ENCODE assay signal across 8 cellular contexts in the genomic region with DNA sequence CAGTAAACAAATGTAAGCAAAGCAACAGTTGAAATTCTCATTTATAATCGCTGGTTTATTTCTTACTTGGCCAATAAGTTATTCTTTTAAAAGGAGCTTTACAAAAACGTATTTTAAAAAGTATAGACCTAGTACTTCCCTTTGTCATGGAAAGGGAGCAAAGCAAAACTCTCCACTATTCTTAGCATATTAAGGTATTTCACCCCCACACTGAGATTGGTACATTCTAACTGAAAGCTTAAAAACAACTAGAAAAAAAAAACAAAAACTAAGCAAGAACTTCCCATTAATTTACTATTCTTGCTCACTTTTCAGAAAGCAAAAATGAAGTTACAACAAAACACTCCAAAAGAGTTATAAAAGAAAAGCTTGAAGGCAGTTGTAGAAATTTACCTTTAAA. TPM values are rescaled to one million over a fixed set of nuclear protein-coding genes. Genes with fewer than 3 reads are reported as not detected.
A peak's percentile ranks its signal among the peaks of the same experiment; 100 is the strongest.
DNase-seq lines count a peak whose midpoint lies in the region; ATAC-seq and TF ChIP-seq lines count a peak whose summit lies in the region.

No MANE protein-coding gene starts in this region.

- H3K36me3 Mint-ChIP-seq in T-helper 2 cell treated with Interferon-gamma antibody and Interleukin-4, amounts not matched to agents 5 μg/mL and 100 μg/mL, for 36 hours (ENCODE audit: low read depth) = peaks cover 32% of the 10 kb centered on the region
- H3K36me3 Mint-ChIP-seq in activated T-helper 2 cell treated with anti-CD3 and anti-CD28 coated beads, Interferon-gamma antibody, Interleukin-2, Interleukin-4, amounts not matched to agents 10 μg/mL and 5 μg/mL and 100 μg/mL, durations not matched to agents 14 hours and 24 hours and 36 hours (ENCODE audit: low read depth) = peaks cover 46% of the 10 kb centered on the region
- H3K36me3 Mint-ChIP-seq in immature natural killer cell = peaks cover 5 to 13% (median 8%) of the 10 kb centered on the region in 3 donors

- 28% methylated on average over 2 of the region's 2 CpGs for WGBS in suprapubic skin

- H3K27me3 Mint-ChIP-seq in T-helper 2 cell treated with Interferon-gamma antibody and Interleukin-4, amounts not matched to agents 5 μg/mL and 100 μg/mL, for 36 hours (ENCODE audit: low read depth) = no peaks in the 10 kb centered on the region
- no peaks in the 10 kb centered on the region for H3K27me3 Mint-ChIP-seq in activated T-helper 2 cell treated with anti-CD3 and anti-CD28 coated beads, Interferon-gamma antibody, Interleukin-2, Interleukin-4, amounts not matched to agents 10 μg/mL and 5 μg/mL and 100 μg/mL, durations not matched to agents 14 hours and 24 hours and 36 hours (ENCODE audit: low read depth)
- peaks cover 9 to 18% (median 13%) of the 10 kb centered on the region in 3 donors for H3K27me3 Mint-ChIP-seq in immature natural killer cell (ENCODE audit: low read depth in 3 of 3)

- peak overlapping the region; percentile 99 for H3K27ac Mint-ChIP-seq in T-helper 2 cell treated with Interferon-gamma antibody and Interleukin-4, amounts not matched to agents 5 μg/mL and 100 μg/mL, for 36 hours
- H3K27ac Mint-ChIP-seq in activated T-helper 2 cell treated with anti-CD3 and anti-CD28 coated beads, Interferon-gamma antibody, Interleukin-2, Interleukin-4, amounts not matched to agents 10 μg/mL and 5 μg/mL and 100 μg/mL, durations not matched to agents 14 hours and 24 hours and 36 hours = peak overlapping the region; percentile 99
- peak overlapping the region; percentile 73 to 100 (median 96) for H3K27ac Mint-ChIP-seq in immature natural killer cell

- no peak for TF ChIP-seq POLR2A in suprapubic skin (IDR thresholded peaks at IDR 0.05)

- H3K9me3 ChIP-seq in suprapubic skin = no peaks in the 10 kb centered on the region

- no peaks in the 10 kb centered on the region for H3K9me3 Mint-ChIP-seq in T-helper 2 cell treated with Interferon-gamma antibody and Interleukin-4, amounts not matched to agents 5 μg/mL and 100 μg/mL, for 36 hours
- no peaks in the 10 kb centered on the region for H3K9me3 Mint-ChIP-seq in activated T-helper 2 cell treated with anti-CD3 and anti-CD28 coated beads, Interferon-gamma antibody, Interleukin-2, Interleukin-4, amounts not matched to agents 10 μg/mL and 5 μg/mL and 100 μg/mL, durations not matched to agents 14 hours and 24 hours and 36 hours
- no peaks in the 10 kb centered on the region for H3K9me3 Mint-ChIP-seq in immature natural killer cell

- no peak for TF ChIP-seq EP300 in suprapubic skin (IDR thresholded peaks at IDR 0.05)

- H3K4me1 Mint-ChIP-seq in T-helper 2 cell treated with Interferon-gamma antibody and Interleukin-4, amounts not matched to agents 5 μg/mL and 100 μg/mL, for 36 hours (ENCODE audit: low read depth) = peaks cover 43% of the 10 kb centered on the region
- H3K4me1 Mint-ChIP-seq in activated T-helper 2 cell treated with anti-CD3 and anti-CD28 coated beads, Interferon-gamma antibody, Interleukin-2, Interleukin-4, amounts not matched to agents 10 μg/mL and 5 μg/mL and 100 μg/mL, durations not matched to agents 14 hours and 24 hours and 36 hours (ENCODE audit: low read depth) = peaks cover 46% of the 10 kb centered on the region
- H3K4me1 Mint-ChIP-seq in immature natural killer cell = peaks cover 45 to 65% of the 10 kb centered on the region in 2 donors

- H3K36me3 ChIP-seq in suprapubic skin = no peaks in the 10 kb centered on the region

- no peak for ATAC-seq in HG03521 (IDR thresholded peaks at IDR 0.05; ENCODE audit: unreplicated experiment)

- no peak for TF ChIP-seq CTCF in suprapubic skin (IDR thresholded peaks at IDR 0.05)

- H3K4me3 Mint-ChIP-seq in T-helper 2 cell treated with Interferon-gamma antibody and Interleukin-4, amounts not matched to agents 5 μg/mL and 100 μg/mL, for 36 hours = peak overlapping the region; percentile 93
- H3K4me3 Mint-ChIP-seq in activated T-helper 2 cell treated with anti-CD3 and anti-CD28 coated beads, Interferon-gamma antibody, Interleukin-2, Interleukin-4, amounts not matched to agents 10 μg/mL and 5 μg/mL and 100 μg/mL, durations not matched to agents 14 hours and 24 hours and 36 hours (ENCODE audit: low read depth) = peak overlapping the region; percentile 92
- H3K4me3 Mint-ChIP-seq in immature natural killer cell = peak overlapping the region; percentile 92 to 100 (median 99)

- peaks cover 41% of the 10 kb centered on the region for H3K4me1 ChIP-seq in suprapubic skin

- no peaks in the 10 kb centered on the region for H3K27me3 ChIP-seq in suprapubic skin

- H3K4me3 ChIP-seq in suprapubic skin = peak overlapping the region; percentile 96

- DNase-seq in T-helper 2 cell treated with Interferon-gamma antibody and Interleukin-4, amounts not matched to agents 5 μg/mL and 100 μg/mL, for 36 hours (ENCODE audit: low spot score) = no peak
- DNase-seq in T-helper 2 cell (no peak), immature natural killer cell (no peak), suprapubic skin (ENCODE audit: low spot score in 2 of 2) (no peak), SKM-1 treated with dmso at 0.1 percent for 144 hours (lab: John Stamatoyannopoulos, UW; ENCODE audit: unreplicated experiment) (no peak), GM19240 (ENCODE audit: insufficient read length, low spot score) (no peak)
- DNase-seq in activated T-helper 2 cell treated with anti-CD3 and anti-CD28 coated beads, Interferon-gamma antibody, Interleukin-2, Interleukin-4, amounts not matched to agents 10 μg/mL and 5 μg/mL and 100 μg/mL, durations not matched to agents 14 hours and 24 hours and 36 hours (ENCODE audit: low spot score) = no peak

- intact Hi-C loops in activated T-helper 2 cell treated with anti-CD3 and anti-CD28 coated beads, Interferon-gamma antibody, Interleukin-2, Interleukin-4, amounts not matched to agents 10 μg/mL and 5 μg/mL and 100 μg/mL, durations not matched to agents 14 hours and 24 hours and 36 hours (cut with micrococcal nuclease) = loop anchor here (2.0 to 5.0 kb wide), 5 partner anchors 28 to 1137 kb away; a partner anchor contains a TSS

- H3K27ac ChIP-seq in suprapubic skin = no peak overlapping the region

RNA-seq across cellular contexts. Expression of a gene that starts 1.4 kb away (rescaled TPM):
- 61.1 and 61.6 TPM in 2 replicates for total RNA-seq in activated T-helper 2 cell treated with anti-CD3 and anti-CD28 coated beads, Interferon-gamma antibody, Interleukin-2, Interleukin-4, amounts not matched to agents 10 μg/mL and 5 μg/mL and 100 μg/mL, durations not matched to agents 14 hours and 24 hours and 36 hours
- polyA plus RNA-seq in immature natural killer cell = 100 to 1,000 TPM in 1 of 3 donors, 10 to 100 TPM in 2; 53.9 to 120 (median 62.8) TPM
- 10 to 100 TPM; 56.3 to 81.6 (median 62.2) TPM for total RNA-seq in suprapubic skin

RNA-seq across cellular contexts. Expression of a gene that starts 1.5 kb away (rescaled TPM):
- total RNA-seq in activated T-helper 2 cell treated with anti-CD3 and anti-CD28 coated beads, Interferon-gamma antibody, Interleukin-2, Interleukin-4, amounts not matched to agents 10 μg/mL and 5 μg/mL and 100 μg/mL, durations not matched to agents 14 hours and 24 hours and 36 hours = 12.6 and 17.8 TPM in 2 replicates
- polyA plus RNA-seq in immature natural killer cell = 10 to 100 TPM in 2 of 3 donors, 1 to 10 TPM in 1; 7.6 to 20.1 (median 16.7) TPM
- total RNA-seq in suprapubic skin = 10 to 100 TPM; 18.7 to 25.8 (median 24.1) TPM
